In the genomic region with DNA sequence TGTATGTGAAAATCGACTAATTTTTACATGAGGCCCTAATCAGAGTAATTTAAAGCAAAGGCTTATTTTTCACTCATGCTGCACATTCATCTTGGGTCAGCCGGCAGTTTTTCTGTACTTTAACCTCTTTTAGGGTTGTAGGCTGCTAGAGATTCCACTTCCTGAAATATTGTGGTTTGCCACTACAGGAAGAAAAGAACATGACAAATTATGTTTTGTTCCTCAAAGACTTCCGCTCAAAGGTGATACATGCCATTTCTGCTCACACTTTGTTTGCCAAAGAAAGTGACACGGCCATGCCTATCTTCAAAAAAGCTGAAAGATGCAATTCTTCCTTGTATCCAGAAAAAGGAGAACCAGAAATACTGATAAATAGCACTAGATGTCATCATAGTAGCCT, we compare ENCODE assay signal across 9 cellular contexts.
DNase-seq lines count a peak whose midpoint lies in the region; ATAC-seq and TF ChIP-seq lines count a peak whose summit lies in the region.
"Had no signal": no experiment of that assay in that cellular context is flagged by ENCODE, and none has a peak within 500 bp of the region (broad histone marks: within the 10 kb centered on the region; RNA-seq: fewer than 3 reads in every experiment).

No MANE protein-coding gene starts in this region.

- H3K4me3 ChIP-seq in OCI-LY3 (ENCODE audit: low read length), result no peak overlapping the region
- H3K4me3 ChIP-seq in naive thymus-derived CD4-positive, alpha-beta T cell (ENCODE audit: low read length), result peak overlapping the region; percentile 2
- H3K4me3 ChIP-seq: breast epithelium had no signal

- CTCF ChIA-PET in naive thymus-derived CD4-positive, alpha-beta T cell (lab: Charles Lee), result interaction anchor here (0.7 kb wide), 1 partner anchor 54 kb away, joined by 3 read pairs; no protein-coding TSS in a partner anchor

- H3K9ac ChIP-seq in OCI-LY3 (ENCODE audit: low read length), result no peak overlapping the region

- no peaks in the 10 kb centered on the region for H3K9me3 ChIP-seq in OCI-LY3 (ENCODE audit: insufficient read depth, low read length)
- H3K9me3 ChIP-seq in naive thymus-derived CD4-positive, alpha-beta T cell (ENCODE audit: control insufficient read depth in 2 of 3, low read length in 3 of 3), result no peaks in the 10 kb centered on the region
- H3K9me3 ChIP-seq: breast epithelium had no signal

- intact Hi-C loops in naive thymus-derived CD4-positive, alpha-beta T cell (cut with micrococcal nuclease), result loop anchor here in 1 of 2 donors (5.0 kb wide), 1 partner anchor 415 kb away; a partner anchor contains a TSS

- peaks cover 29 to 73% (median 63%) of the 10 kb centered on the region in 7 donors for H3K4me1 Mint-ChIP-seq in naive thymus-derived CD4-positive, alpha-beta T cell

- peak overlapping the region; percentile 26 to 89 (median 78) for H3K27ac Mint-ChIP-seq in naive thymus-derived CD4-positive, alpha-beta T cell

- POLR2A ChIA-PET in naive thymus-derived CD4-positive, alpha-beta T cell (lab: Charles Lee), result interaction anchor here (0.8 to 1.0 kb wide), 2 partner anchors 21 to 50 kb away, joined by 3 to 4 read pairs; no protein-coding TSS in a partner anchor

- peaks cover 5% of the 10 kb centered on the region for H3K4me1 ChIP-seq in OCI-LY3 (ENCODE audit: low read length)
- peaks cover 12 to 22% of the 10 kb centered on the region in 2 donors for H3K4me1 ChIP-seq in naive thymus-derived CD4-positive, alpha-beta T cell (ENCODE audit: control insufficient read depth in 2 of 2, insufficient read depth in 2 of 2, low read length in 2 of 2)
- H3K4me1 ChIP-seq: breast epithelium had no signal

- H3K4me3 Mint-ChIP-seq in naive thymus-derived CD4-positive, alpha-beta T cell, result peak overlapping the region; percentile 58 to 86 (median 76)

- H3K79me2 ChIP-seq in OCI-LY3 (ENCODE audit: low read length), result no peaks in the 10 kb centered on the region

- peaks cover 0 to 10% (median 6%) of the 10 kb centered on the region in 5 donors for H3K36me3 Mint-ChIP-seq in naive thymus-derived CD4-positive, alpha-beta T cell

- no peak for TF ChIP-seq CTCF in OCI-LY3 (IDR thresholded peaks at IDR 0.05; ENCODE audit: low read depth, low read length)

- no peak overlapping the region for H2AFZ ChIP-seq in OCI-LY3 (ENCODE audit: low read depth, low read length)

- no peaks in the 10 kb centered on the region for H4K20me1 ChIP-seq in OCI-LY3 (ENCODE audit: insufficient read depth, low read length)

- no peaks in the 10 kb centered on the region for H3K27me3 Mint-ChIP-seq in naive thymus-derived CD4-positive, alpha-beta T cell

- no peaks in the 10 kb centered on the region for H3K36me3 ChIP-seq in OCI-LY3 (replicated peaks; ENCODE audit: low read depth, low read length)
- H3K36me3 ChIP-seq in naive thymus-derived CD4-positive, alpha-beta T cell (ENCODE audit: control insufficient read depth in 2 of 3, insufficient read depth in 3 of 3, low read length in 3 of 3), result no peaks in the 10 kb centered on the region
- H3K36me3 ChIP-seq: breast epithelium had no signal

- H3K27me3 ChIP-seq in OCI-LY3 (ENCODE audit: low read depth, low read length), result no peaks in the 10 kb centered on the region
- H3K27me3 ChIP-seq in naive thymus-derived CD4-positive, alpha-beta T cell (ENCODE audit: control insufficient read depth in 2 of 2, insufficient read depth in 2 of 2, low read length in 2 of 2), result no peaks in the 10 kb centered on the region
- H3K27me3 ChIP-seq: breast epithelium had no signal

- no peak overlapping the region for H3K27ac ChIP-seq in OCI-LY3 (ENCODE audit: low read length)
- peak overlapping the region; percentile 10 for H3K27ac ChIP-seq in naive thymus-derived CD4-positive, alpha-beta T cell (ENCODE audit: low read depth, low read length)
- H3K27ac ChIP-seq: breast epithelium had no signal

- H3K4me2 ChIP-seq in OCI-LY3 (ENCODE audit: low read length), result peak overlapping the region; percentile 28; the same call in 1 of the 2 replicates

- H3K9me3 Mint-ChIP-seq in naive thymus-derived CD4-positive, alpha-beta T cell, result peaks cover 0 to 10% (median 0%) of the 10 kb centered on the region in 11 donors

- DNase-seq in naive thymus-derived CD4-positive, alpha-beta T cell, result peak in 7 of 9 donors; percentile 8 to 58 (median 51)
- DNase-seq in HPDE6-E6E7 (ENCODE audit: extremely low spot score), result no peak
- DNase-seq in NCI-H510A treated with DMSO at 0.1 percent for 48 hours (lab: John Stamatoyannopoulos, UW), result no peak
- no peak for DNase-seq in middle frontal gyrus (ENCODE audit: extremely low spot score, low spot score)
- DNase-seq: GOT3 had no signal

- ATAC-seq in GM18867 (IDR thresholded peaks at IDR 0.05; ENCODE audit: unreplicated experiment) (peak; percentile 85), HG02973 (IDR thresholded peaks at IDR 0.05; ENCODE audit: unreplicated experiment) (peak; percentile 76)
- ATAC-seq in naive thymus-derived CD4-positive, alpha-beta T cell, result peak; percentile 86

Comparison
In these comparisons a context has a peak if more than half of its experiments do, and no peak if none do; other contexts are left out.
1. DNase-seq: peak in naive thymus-derived CD4-positive, alpha-beta T cell (7 of 9); none in HPDE6-E6E7 (single experiment), NCI-H510A treated with DMSO at 0.1 percent for 48 hours (single experiment) and middle frontal gyrus (single experiment).
2. Peak in every context shown above with its lines, with median percentiles within 50 percentile points of each other: ATAC-seq.